1 cellular context compared by ENCODE assay signal in genomic region chr6:35566794-35567193, GRCh38.
TF ChIP-seq lines count a peak whose summit lies in the region.

No MANE protein-coding gene starts in this region.

TF ChIP-seq in WTC11, 78 proteins besides CTCF, POLR2A, EP300 and RAD21 (continued from another document):
- TF ChIP-seq, protein P1, sequence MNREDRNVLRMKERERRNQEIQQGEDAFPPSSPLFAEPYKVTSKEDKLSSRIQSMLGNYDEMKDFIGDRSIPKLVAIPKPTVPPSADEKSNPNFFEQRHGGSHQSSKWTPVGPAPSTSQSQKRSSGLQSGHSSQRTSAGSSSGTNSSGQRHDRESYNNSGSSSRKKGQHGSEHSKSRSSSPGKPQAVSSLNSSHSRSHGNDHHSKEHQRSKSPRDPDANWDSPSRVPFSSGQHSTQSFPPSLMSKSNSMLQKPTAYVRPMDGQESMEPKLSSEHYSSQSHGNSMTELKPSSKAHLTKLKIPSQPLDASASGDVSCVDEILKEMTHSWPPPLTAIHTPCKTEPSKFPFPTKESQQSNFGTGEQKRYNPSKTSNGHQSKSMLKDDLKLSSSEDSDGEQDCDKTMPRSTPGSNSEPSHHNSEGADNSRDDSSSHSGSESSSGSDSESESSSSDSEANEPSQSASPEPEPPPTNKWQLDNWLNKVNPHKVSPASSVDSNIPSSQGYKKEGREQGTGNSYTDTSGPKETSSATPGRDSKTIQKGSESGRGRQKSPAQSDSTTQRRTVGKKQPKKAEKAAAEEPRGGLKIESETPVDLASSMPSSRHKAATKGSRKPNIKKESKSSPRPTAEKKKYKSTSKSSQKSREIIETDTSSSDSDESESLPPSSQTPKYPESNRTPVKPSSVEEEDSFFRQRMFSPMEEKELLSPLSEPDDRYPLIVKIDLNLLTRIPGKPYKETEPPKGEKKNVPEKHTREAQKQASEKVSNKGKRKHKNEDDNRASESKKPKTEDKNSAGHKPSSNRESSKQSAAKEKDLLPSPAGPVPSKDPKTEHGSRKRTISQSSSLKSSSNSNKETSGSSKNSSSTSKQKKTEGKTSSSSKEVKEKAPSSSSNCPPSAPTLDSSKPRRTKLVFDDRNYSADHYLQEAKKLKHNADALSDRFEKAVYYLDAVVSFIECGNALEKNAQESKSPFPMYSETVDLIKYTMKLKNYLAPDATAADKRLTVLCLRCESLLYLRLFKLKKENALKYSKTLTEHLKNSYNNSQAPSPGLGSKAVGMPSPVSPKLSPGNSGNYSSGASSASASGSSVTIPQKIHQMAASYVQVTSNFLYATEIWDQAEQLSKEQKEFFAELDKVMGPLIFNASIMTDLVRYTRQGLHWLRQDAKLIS (CRISPR knock-in tag; IDR thresholded peaks at IDR 0.05; ENCODE audit: borderline replicate concordance): no peak
- TF ChIP-seq RORB (CRISPR knock-in tag; IDR thresholded peaks at IDR 0.05) (no peak), SMAD4 (CRISPR knock-in tag; IDR thresholded peaks at IDR 0.05) (no peak), SOX15 (CRISPR knock-in tag; IDR thresholded peaks at IDR 0.05) (no peak), USF2 (CRISPR knock-in tag; IDR thresholded peaks at IDR 0.05) (no peak), ZNF416 (CRISPR knock-in tag; IDR thresholded peaks at IDR 0.05) (no peak), ATF1 (CRISPR knock-in tag; IDR thresholded peaks at IDR 0.05) (no peak)
- TF ChIP-seq, protein P2, sequence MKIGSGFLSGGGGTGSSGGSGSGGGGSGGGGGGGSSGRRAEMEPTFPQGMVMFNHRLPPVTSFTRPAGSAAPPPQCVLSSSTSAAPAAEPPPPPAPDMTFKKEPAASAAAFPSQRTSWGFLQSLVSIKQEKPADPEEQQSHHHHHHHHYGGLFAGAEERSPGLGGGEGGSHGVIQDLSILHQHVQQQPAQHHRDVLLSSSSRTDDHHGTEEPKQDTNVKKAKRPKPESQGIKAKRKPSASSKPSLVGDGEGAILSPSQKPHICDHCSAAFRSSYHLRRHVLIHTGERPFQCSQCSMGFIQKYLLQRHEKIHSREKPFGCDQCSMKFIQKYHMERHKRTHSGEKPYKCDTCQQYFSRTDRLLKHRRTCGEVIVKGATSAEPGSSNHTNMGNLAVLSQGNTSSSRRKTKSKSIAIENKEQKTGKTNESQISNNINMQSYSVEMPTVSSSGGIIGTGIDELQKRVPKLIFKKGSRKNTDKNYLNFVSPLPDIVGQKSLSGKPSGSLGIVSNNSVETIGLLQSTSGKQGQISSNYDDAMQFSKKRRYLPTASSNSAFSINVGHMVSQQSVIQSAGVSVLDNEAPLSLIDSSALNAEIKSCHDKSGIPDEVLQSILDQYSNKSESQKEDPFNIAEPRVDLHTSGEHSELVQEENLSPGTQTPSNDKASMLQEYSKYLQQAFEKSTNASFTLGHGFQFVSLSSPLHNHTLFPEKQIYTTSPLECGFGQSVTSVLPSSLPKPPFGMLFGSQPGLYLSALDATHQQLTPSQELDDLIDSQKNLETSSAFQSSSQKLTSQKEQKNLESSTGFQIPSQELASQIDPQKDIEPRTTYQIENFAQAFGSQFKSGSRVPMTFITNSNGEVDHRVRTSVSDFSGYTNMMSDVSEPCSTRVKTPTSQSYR (CRISPR knock-in tag; IDR thresholded peaks at IDR 0.05): no peak
- TF ChIP-seq, protein P3, sequence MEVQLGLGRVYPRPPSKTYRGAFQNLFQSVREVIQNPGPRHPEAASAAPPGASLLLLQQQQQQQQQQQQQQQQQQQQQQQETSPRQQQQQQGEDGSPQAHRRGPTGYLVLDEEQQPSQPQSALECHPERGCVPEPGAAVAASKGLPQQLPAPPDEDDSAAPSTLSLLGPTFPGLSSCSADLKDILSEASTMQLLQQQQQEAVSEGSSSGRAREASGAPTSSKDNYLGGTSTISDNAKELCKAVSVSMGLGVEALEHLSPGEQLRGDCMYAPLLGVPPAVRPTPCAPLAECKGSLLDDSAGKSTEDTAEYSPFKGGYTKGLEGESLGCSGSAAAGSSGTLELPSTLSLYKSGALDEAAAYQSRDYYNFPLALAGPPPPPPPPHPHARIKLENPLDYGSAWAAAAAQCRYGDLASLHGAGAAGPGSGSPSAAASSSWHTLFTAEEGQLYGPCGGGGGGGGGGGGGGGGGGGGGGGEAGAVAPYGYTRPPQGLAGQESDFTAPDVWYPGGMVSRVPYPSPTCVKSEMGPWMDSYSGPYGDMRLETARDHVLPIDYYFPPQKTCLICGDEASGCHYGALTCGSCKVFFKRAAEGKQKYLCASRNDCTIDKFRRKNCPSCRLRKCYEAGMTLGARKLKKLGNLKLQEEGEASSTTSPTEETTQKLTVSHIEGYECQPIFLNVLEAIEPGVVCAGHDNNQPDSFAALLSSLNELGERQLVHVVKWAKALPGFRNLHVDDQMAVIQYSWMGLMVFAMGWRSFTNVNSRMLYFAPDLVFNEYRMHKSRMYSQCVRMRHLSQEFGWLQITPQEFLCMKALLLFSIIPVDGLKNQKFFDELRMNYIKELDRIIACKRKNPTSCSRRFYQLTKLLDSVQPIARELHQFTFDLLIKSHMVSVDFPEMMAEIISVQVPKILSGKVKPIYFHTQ (CRISPR knock-in tag; IDR thresholded peaks at IDR 0.05): no peak
